In genomic region chr3:178385280-178385952, GRCh38 we compare ENCODE assay signal across 8 cellular contexts.
DNase-seq lines count a peak whose midpoint lies in the region; ATAC-seq and TF ChIP-seq lines count a peak whose summit lies in the region.

No MANE protein-coding gene starts in this region.

- no peak overlapping the region for H3K27ac Mint-ChIP-seq in activated naive CD4-positive, alpha-beta T cell treated with anti-CD3 and anti-CD28 coated beads for 36 hours
- H3K27ac Mint-ChIP-seq in HFFc6, result no peak overlapping the region

- CTCF ChIA-PET in activated naive CD4-positive, alpha-beta T cell treated with anti-CD3 and anti-CD28 coated beads for 36 hours (lab: Charles Lee), result interaction anchor here (0.6 to 2.3 kb wide), 10 partner anchors 9 to 1512 kb away, joined by 3 to 13 read pairs (median 3); no protein-coding TSS in a partner anchor

- no peaks in the 10 kb centered on the region for H3K36me3 ChIP-seq in body of pancreas (replicated peaks in 1 of 2; ENCODE audit: insufficient read depth in 1 of 2, low read depth in 2 of 2)

- H3K4me1 ChIP-seq in body of pancreas, result no peaks in the 10 kb centered on the region

- intact Hi-C loops in activated naive CD4-positive, alpha-beta T cell treated with anti-CD3 and anti-CD28 coated beads for 36 hours (cut with micrococcal nuclease), result loop anchor here (1.0 to 10.0 kb wide), 2 partner anchors 1441 to 1513 kb away; no protein-coding TSS in a partner anchor
- intact Hi-C loops in body of pancreas (cut with DNase I), result no loop called here

- no peak overlapping the region for H3K4me3 Mint-ChIP-seq in activated naive CD4-positive, alpha-beta T cell treated with anti-CD3 and anti-CD28 coated beads for 36 hours
- H3K4me3 Mint-ChIP-seq in HFFc6, result no peak overlapping the region

- no peak for TF ChIP-seq POLR2A in body of pancreas (IDR thresholded peaks at IDR 0.05)

- no peaks in the 10 kb centered on the region for H3K27me3 ChIP-seq in body of pancreas

- H3K36me3 Mint-ChIP-seq in activated naive CD4-positive, alpha-beta T cell treated with anti-CD3 and anti-CD28 coated beads for 36 hours (ENCODE audit: low read depth), result no peaks in the 10 kb centered on the region
- no peaks in the 10 kb centered on the region for H3K36me3 Mint-ChIP-seq in HFFc6 (ENCODE audit: low read depth)

- H3K27ac ChIP-seq in body of pancreas, result no peak overlapping the region

- peak; percentile 47 for ATAC-seq in body of pancreas
- no peak for ATAC-seq in HG02588 (IDR thresholded peaks at IDR 0.05; ENCODE audit: unreplicated experiment)

- TF ChIP-seq CTCF in HFFc6 (IDR thresholded peaks at IDR 0.05) (peak; percentile 92), body of pancreas (IDR thresholded peaks at IDR 0.05) (peak; percentile 44 to 85 (median 84))

- peak; percentile 15 for DNase-seq in activated naive CD4-positive, alpha-beta T cell treated with anti-CD3 and anti-CD28 coated beads for 36 hours
- no peak for DNase-seq in activated naive CD4-positive, alpha-beta T cell (lab: John Stamatoyannopoulos, UW)
- peak; percentile 28 for DNase-seq in HFFc6
- peak; percentile 66 for DNase-seq in NCI-H2227 (lab: John Stamatoyannopoulos, UW; ENCODE audit: unreplicated experiment)
- DNase-seq in body of pancreas, result peak; percentile 15 to 27 (median 24)
- peak; percentile 87 for DNase-seq in inferior parietal cortex (ENCODE audit: extremely low spot score)
- peak; percentile 90 for DNase-seq in superior temporal gyrus (ENCODE audit: extremely low spot score)

- H3K4me3 ChIP-seq in body of pancreas, result no peak overlapping the region

- WGBS in body of pancreas, 2 donors, result 37% methylated on average over 5 of the region's 5 CpGs

- H3K4me1 Mint-ChIP-seq in activated naive CD4-positive, alpha-beta T cell treated with anti-CD3 and anti-CD28 coated beads for 36 hours (ENCODE audit: low read depth), result no peaks in the 10 kb centered on the region
- H3K4me1 Mint-ChIP-seq in HFFc6 (ENCODE audit: low read depth), result peaks cover 53% of the 10 kb centered on the region

- H3K9me3 ChIP-seq in body of pancreas, result no peaks in the 10 kb centered on the region

- H3K9me3 Mint-ChIP-seq in activated naive CD4-positive, alpha-beta T cell treated with anti-CD3 and anti-CD28 coated beads for 36 hours, result no peaks in the 10 kb centered on the region
- H3K9me3 Mint-ChIP-seq in HFFc6, result no peaks in the 10 kb centered on the region

- peaks cover 5% of the 10 kb centered on the region for H3K27me3 Mint-ChIP-seq in activated naive CD4-positive, alpha-beta T cell treated with anti-CD3 and anti-CD28 coated beads for 36 hours (ENCODE audit: low read depth)
- H3K27me3 Mint-ChIP-seq in HFFc6 (ENCODE audit: insufficient read depth), result no peaks in the 10 kb centered on the region

Comparison
In these comparisons a context has a peak if more than half of its experiments do, and no peak if none do; other contexts are left out.
1. DNase-seq: peak in activated naive CD4-positive, alpha-beta T cell treated with anti-CD3 and anti-CD28 coated beads for 36 hours (single experiment), HFFc6 (single experiment), NCI-H2227 (single experiment), body of pancreas (4 of 4), inferior parietal cortex (single experiment) and superior temporal gyrus (single experiment); none in activated naive CD4-positive, alpha-beta T cell (0 of 4).